1 cellular context compared by ENCODE assay signal in the genomic region with DNA sequence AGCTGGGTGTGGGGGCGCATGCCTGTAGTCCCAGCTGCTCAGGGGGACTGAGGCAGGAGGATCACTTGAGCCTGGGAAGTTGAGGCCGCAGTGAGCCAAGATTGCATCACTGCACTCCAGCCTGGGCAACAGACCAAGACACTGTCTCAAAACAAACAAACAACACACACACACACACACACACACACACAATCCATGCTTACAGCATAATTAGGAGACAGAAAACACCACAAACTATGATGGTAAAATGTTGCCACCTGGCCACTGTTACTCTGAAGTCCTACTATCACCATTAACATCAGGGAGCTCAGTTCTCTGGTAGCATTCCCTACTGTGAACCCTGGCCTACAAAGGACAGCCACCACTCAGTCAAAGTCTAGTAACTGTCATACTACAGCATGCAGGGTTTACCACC.
A peak's percentile ranks its signal among the peaks of the same experiment; 100 is the strongest.
TF ChIP-seq lines count a peak whose summit lies in the region.

No MANE protein-coding gene starts in this region.

TF ChIP-seq in IMR-90, 13 proteins besides CTCF, POLR2A, EP300 and RAD21:
- TF ChIP-seq CHD1 (IDR thresholded peaks at IDR 0.05; ENCODE audit: low read depth, low read length) (no peak), FOS (IDR thresholded peaks at IDR 0.05; ENCODE audit: low read depth, low read length) (0 out of 2 replicates have a peak, but pooled peaks have one; percentile 6), CEBPB (IDR thresholded peaks at IDR 0.05; ENCODE audit: low read depth, low read length) (peak; percentile 88)
- TF ChIP-seq, protein P1, sequence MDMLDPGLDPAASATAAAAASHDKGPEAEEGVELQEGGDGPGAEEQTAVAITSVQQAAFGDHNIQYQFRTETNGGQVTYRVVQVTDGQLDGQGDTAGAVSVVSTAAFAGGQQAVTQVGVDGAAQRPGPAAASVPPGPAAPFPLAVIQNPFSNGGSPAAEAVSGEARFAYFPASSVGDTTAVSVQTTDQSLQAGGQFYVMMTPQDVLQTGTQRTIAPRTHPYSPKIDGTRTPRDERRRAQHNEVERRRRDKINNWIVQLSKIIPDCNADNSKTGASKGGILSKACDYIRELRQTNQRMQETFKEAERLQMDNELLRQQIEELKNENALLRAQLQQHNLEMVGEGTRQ (IDR thresholded peaks at IDR 0.05; ENCODE audit: low read depth, low read length), result no peak
